ENCODE assay signal across 12 cellular contexts in genomic region chr13:113852536-113853517, GRCh38. TPM values are rescaled to one million over a fixed set of nuclear protein-coding genes. Genes with fewer than 3 reads are reported as not detected.
DNase-seq lines count a peak whose midpoint lies in the region; ATAC-seq and TF ChIP-seq lines count a peak whose summit lies in the region.
"Had no signal": no experiment of that assay in that cellular context is flagged by ENCODE, and none has a peak within 500 bp of the region (broad histone marks: within the 10 kb centered on the region; RNA-seq: fewer than 3 reads in every experiment).

No MANE protein-coding gene starts in this region.

- BruUV-seq in IMR-90 (replicated peaks; lab: Mats Ljungman, UMichigan) = no TSS peak

- 83% methylated on average over 10 of the region's 22 CpGs; no CpG with 5 or more reads in 1 of the 2 experiments for WGBS in IMR-90 (ENCODE audit: extremely low coverage in 2 of 2, insufficient read length in 1 of 2), 2 experiments
- WGBS in gastroesophageal sphincter (ENCODE audit: low coverage in 1 of 2), 2 donors = 43 to 74% methylated on average over 2 to 7 of the region's 22 CpGs
- 68 to 70% (median 69%) methylated on average over 22 of the region's 22 CpGs for WGBS in ovary, 3 donors

- H4K8ac ChIP-seq in IMR-90 (ENCODE audit: low read depth in 2 of 2, low read length in 2 of 2) = 0 out of 4 replicates have a peak overlapping the region, but pooled peaks of 1 of the 2 experiments have one; percentile 12

- dilution Hi-C loops in IMR-90 (cut with HindIII; ENCODE audit: low sequenced_read_pairs, unreplicated experiment) = no loop called here

- H2AK5ac ChIP-seq in IMR-90 (ENCODE audit: low read depth, low read length) = no peak overlapping the region; the same call in 1 of the 2 replicates

- peaks cover 21% of the 10 kb centered on the region for H3K4me1 Mint-ChIP-seq in endothelial cell (ENCODE audit: unreplicated experiment)

- H3K4me2 ChIP-seq in BLaER1 (peak overlapping the region; percentile 88), IMR-90 (ENCODE audit: low read depth, low read length) (no peak overlapping the region)

- peak overlapping the region; percentile 37 for H2BK5ac ChIP-seq in IMR-90 (ENCODE audit: low read depth, low read length, poor library complexity, severe bottlenecking)

- H3K18ac ChIP-seq in IMR-90 (ENCODE audit: low read depth, low read length) = no peak overlapping the region; the same call in 1 of the 2 replicates

- H3K4me3 ChIP-seq in BLaER1 (no peak overlapping the region), IMR-90 (ENCODE audit: insufficient read depth, low read depth, low read length) (no peak overlapping the region), gastroesophageal sphincter (no peak overlapping the region), ovary (no peak overlapping the region), SJCRH30 (no peak overlapping the region)
- H3K4me3 ChIP-seq: HAP-1 had no signal

- H2BK15ac ChIP-seq in IMR-90 (ENCODE audit: low read depth, low read length) = no peak overlapping the region

- peaks cover 7% of the 10 kb centered on the region for H3K27me3 Mint-ChIP-seq in endothelial cell (ENCODE audit: unreplicated experiment)

- no peaks in the 10 kb centered on the region for H3K9me3 ChIP-seq in BLaER1
- no peaks in the 10 kb centered on the region for H3K9me3 ChIP-seq in IMR-90 (ENCODE audit: control insufficient read depth, insufficient read depth, low read length)
- no peaks in the 10 kb centered on the region for H3K9me3 ChIP-seq in gastroesophageal sphincter
- no peaks in the 10 kb centered on the region for H3K9me3 ChIP-seq in ovary
- H3K9me3 ChIP-seq in SJCRH30 (replicated peaks) = 0 out of 2 replicates have a peak, but pooled peaks cover 4% of the 10 kb centered on the region
- H3K9me3 ChIP-seq: HAP-1 had no signal

- H2AFZ ChIP-seq in IMR-90 (replicated peaks; ENCODE audit: low read length, poor library complexity) = no peak overlapping the region

- TF ChIP-seq POLR2A in IMR-90 (IDR thresholded peaks at IDR 0.05; ENCODE audit: low read depth, low read length) (no peak), gastroesophageal sphincter (IDR thresholded peaks at IDR 0.05) (no peak), ovary (IDR thresholded peaks at IDR 0.05) (no peak)

- H3K9me3 Mint-ChIP-seq in endothelial cell (ENCODE audit: unreplicated experiment) = no peaks in the 10 kb centered on the region

- no peak for TF ChIP-seq EP300 in gastroesophageal sphincter (IDR thresholded peaks at IDR 0.05)
- no peak for TF ChIP-seq EP300 in ovary (IDR thresholded peaks at IDR 0.05)

- no peak overlapping the region for H3K4ac ChIP-seq in IMR-90 (ENCODE audit: low read depth, low read length)

- DNase-seq in IMR-90 (no peak), ovary (peak; percentile 12 to 38 (median 27)), T-helper 9 cell (no peak), endothelial cell (ENCODE audit: low spot score) (no peak), SJCRH30 (no peak)
- DNase-seq: NCI-H345, occipital lobe had no signal

- H3K36me3 ChIP-seq in BLaER1 (no peaks in the 10 kb centered on the region), IMR-90 (ENCODE audit: control insufficient read depth, insufficient read depth, low read length) (peaks cover 23% of the 10 kb centered on the region), gastroesophageal sphincter (no peaks in the 10 kb centered on the region), ovary (no peaks in the 10 kb centered on the region), SJCRH30 (no peaks in the 10 kb centered on the region)
- H3K36me3 ChIP-seq: HAP-1 had no signal

- H3K4me1 ChIP-seq in BLaER1 (peaks cover 48% of the 10 kb centered on the region), IMR-90 (ENCODE audit: control insufficient read depth, insufficient read depth, low read length) (peaks cover 59% of the 10 kb centered on the region), gastroesophageal sphincter (peaks cover 8 to 91% (median 67%) of the 10 kb centered on the region in 3 donors), ovary (ENCODE audit: insufficient read depth) (peaks cover 33% of the 10 kb centered on the region), SJCRH30 (no peaks in the 10 kb centered on the region; the same call in 1 of the 2 replicates)
- H3K4me1 ChIP-seq: HAP-1 had no signal

- no peak overlapping the region for H3K4me3 Mint-ChIP-seq in endothelial cell (ENCODE audit: unreplicated experiment)

- no peak overlapping the region for H2BK20ac ChIP-seq in IMR-90 (ENCODE audit: low read depth, low read length)

- H2BK120ac ChIP-seq in IMR-90 (ENCODE audit: low read depth, low read length) = no peak overlapping the region

- H3K27me3 ChIP-seq in BLaER1 (peaks cover 21% of the 10 kb centered on the region), IMR-90 (ENCODE audit: control insufficient read depth, insufficient read depth, low read length) (no peaks in the 10 kb centered on the region), gastroesophageal sphincter (no peaks in the 10 kb centered on the region), ovary (no peaks in the 10 kb centered on the region), SJCRH30 (no peaks in the 10 kb centered on the region)

- TF ChIP-seq CTCF in IMR-90 (conservative IDR thresholded peaks at IDR 0.05; ENCODE audit: low read depth, low read length) (no peak), gastroesophageal sphincter (IDR thresholded peaks at IDR 0.05) (no peak), ovary (IDR thresholded peaks at IDR 0.05) (no peak), endothelial cell (IDR thresholded peaks at IDR 0.05; ENCODE audit: unreplicated experiment) (no peak)

- H4K5ac ChIP-seq in IMR-90 (ENCODE audit: low read depth, low read length) = no peak overlapping the region

- peaks cover 90% of the 10 kb centered on the region for H4K20me1 ChIP-seq in BLaER1
- H4K20me1 ChIP-seq in IMR-90 (ENCODE audit: insufficient read depth, low read length) = peaks cover 100% of the 10 kb centered on the region

- peaks cover 55% of the 10 kb centered on the region for H3K9me1 ChIP-seq in IMR-90 (ENCODE audit: insufficient read depth, low read length)

- peak overlapping the region; percentile 11 for H2AK9ac ChIP-seq in IMR-90 (replicated peaks; ENCODE audit: low read depth, low read length, poor library complexity)

- CTCF ChIA-PET in IMR-90 (lab: Yijun Ruan, JAX) = no interaction called here

- no peak overlapping the region for H3K27ac Mint-ChIP-seq in endothelial cell (ENCODE audit: unreplicated experiment)

- H3K79me1 ChIP-seq in IMR-90 (ENCODE audit: low read depth in 1 of 2, low read length in 2 of 2) = peaks cover 11 to 95% of the 10 kb centered on the region in 2 experiments; a peak in 3 of 4 replicates

- POLR2A ChIA-PET in IMR-90 (lab: Charles Lee; ENCODE audit: unreplicated experiment) = no interaction called here

- no peak for ATAC-seq in IMR-90 (ENCODE audit: low read depth)
- no peak for ATAC-seq in gastroesophageal sphincter
- no peak for ATAC-seq in GM19463 (IDR thresholded peaks at IDR 0.05; ENCODE audit: unreplicated experiment)
- ATAC-seq: left colon had no signal

- peak overlapping the region; percentile 1; the same call in 1 of the 2 replicates for H3K23ac ChIP-seq in IMR-90 (ENCODE audit: low read depth, low read length)

- no peak overlapping the region for H4K91ac ChIP-seq in IMR-90 (ENCODE audit: insufficient read depth, low read depth, low read length)

- in situ Hi-C loops in IMR-90 (cut with MboI; ENCODE audit: low sequenced_read_pairs) = no loop called here

- no peaks in the 10 kb centered on the region for H3K36me3 Mint-ChIP-seq in endothelial cell (ENCODE audit: low read depth, unreplicated experiment)

- no peak overlapping the region for H3K14ac ChIP-seq in IMR-90 (replicated peaks; ENCODE audit: low read depth, low read length)

- no peak overlapping the region for H3K9ac ChIP-seq in BLaER1
- no peak overlapping the region for H3K9ac ChIP-seq in IMR-90 (ENCODE audit: low read depth, low read length)

- TF ChIP-seq RAD21 in IMR-90 (IDR thresholded peaks at IDR 0.05; ENCODE audit: low read length) = no peak

- no peak overlapping the region for H3K56ac ChIP-seq in IMR-90 (ENCODE audit: extremely low read depth, insufficient read depth, low read length)

- H3K27ac ChIP-seq in BLaER1 = no peak overlapping the region
- H3K27ac ChIP-seq in IMR-90 (ENCODE audit: insufficient read depth, low read length) = peak overlapping the region; percentile 19; the same call in 1 of the 2 replicates
- H3K27ac ChIP-seq in gastroesophageal sphincter = peak overlapping the region in 3 of 4 donors; percentile 73 to 80 (median 76)
- H3K27ac ChIP-seq in ovary = no peak overlapping the region
- no peak overlapping the region for H3K27ac ChIP-seq in SJCRH30

- intact Hi-C loops in IMR-90 (cut with micrococcal nuclease) (no loop called here), ovary (cut with DNase I) (no loop called here)

TF ChIP-seq in IMR-90, 13 proteins besides CTCF, POLR2A, EP300 and RAD21 (continues in another document):
- TF ChIP-seq RFX5 (IDR thresholded peaks at IDR 0.05; ENCODE audit: low read depth, low read length) (no peak), CHD1 (IDR thresholded peaks at IDR 0.05; ENCODE audit: low read depth, low read length) (no peak), BHLHE40 (IDR thresholded peaks at IDR 0.05; ENCODE audit: low read depth, low read length) (no peak), RCOR1 (IDR thresholded peaks at IDR 0.05; ENCODE audit: insufficient replicate concordance, low read length) (no peak), CEBPB (IDR thresholded peaks at IDR 0.05; ENCODE audit: low read depth, low read length) (no peak), NFE2L2 (IDR thresholded peaks at IDR 0.05; ENCODE audit: low read depth, low read length) (no peak)
- TF ChIP-seq, protein P1, sequence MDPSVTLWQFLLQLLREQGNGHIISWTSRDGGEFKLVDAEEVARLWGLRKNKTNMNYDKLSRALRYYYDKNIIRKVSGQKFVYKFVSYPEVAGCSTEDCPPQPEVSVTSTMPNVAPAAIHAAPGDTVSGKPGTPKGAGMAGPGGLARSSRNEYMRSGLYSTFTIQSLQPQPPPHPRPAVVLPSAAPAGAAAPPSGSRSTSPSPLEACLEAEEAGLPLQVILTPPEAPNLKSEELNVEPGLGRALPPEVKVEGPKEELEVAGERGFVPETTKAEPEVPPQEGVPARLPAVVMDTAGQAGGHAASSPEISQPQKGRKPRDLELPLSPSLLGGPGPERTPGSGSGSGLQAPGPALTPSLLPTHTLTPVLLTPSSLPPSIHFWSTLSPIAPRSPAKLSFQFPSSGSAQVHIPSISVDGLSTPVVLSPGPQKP (IDR thresholded peaks at IDR 0.05; ENCODE audit: borderline replicate concordance, low read depth, low read length) = no peak

RNA-seq across cellular contexts. Expression of gene GAS6, which starts 11.0 kb away (rescaled TPM):
- total RNA-seq in IMR-90 (2012; rRNA removed) = 212 and 220 TPM in 2 replicates
- polyA plus RNA-seq in IMR-90 (2012; rRNA removed) = 795 and 823 TPM in 2 replicates
- polyA plus RNA-seq in IMR-90 (2012; cell fraction: cytosol; rRNA removed) = 1,010 and 1,498 TPM in 2 replicates
- 1,145 and 2,216 TPM in 2 replicates for polyA plus RNA-seq in IMR-90 (2012; cell fraction: nucleus; rRNA removed; ENCODE audit: low replicate concordance)
- total RNA-seq in gastroesophageal sphincter = 100 to 1,000 TPM; 132 to 392 (median 217) TPM
- 100 to 1,000 TPM in 6 of 7 donors, 10 to 100 TPM in 1; 98.3 to 336 (median 143) TPM for total RNA-seq in ovary
- 100 to 1,000 TPM in 1 of 2 donors, 10 to 100 TPM in 1; 44.9 to 183 TPM for polyA plus RNA-seq in ovary
- 19.8 TPM for total RNA-seq in endothelial cell (ENCODE audit: unreplicated experiment)
- total RNA-seq in SJCRH30 (2014; rRNA removed; shearing (Covaris generic)) = 0.10 and 0.14 TPM in 2 replicates

Comparison
In these comparisons a context has a peak if more than half of its experiments do, and no peak if none do; other contexts are left out.
1. H3K27ac ChIP-seq: peak in IMR-90 (single experiment) and gastroesophageal sphincter (3 of 4); none in BLaER1 (single experiment), ovary (0 of 2) and SJCRH30 (single experiment).
2. DNase-seq: peak in ovary (5 of 5); none in IMR-90 (single experiment), T-helper 9 cell (single experiment), endothelial cell (single experiment) and SJCRH30 (0 of 2).
3. RNA of gene GAS6, which starts 11.0 kb away (total RNA-seq): 132 to 392 TPM in gastroesophageal sphincter, 212 to 220 TPM in IMR-90, 98.3 to 336 TPM in ovary and 19.8 TPM in endothelial cell (single experiment); 0.10 to 0.14 TPM in SJCRH30; every median in the first group is over 10 times any median in the second.